1 cellular context compared by ENCODE assay signal in the genomic region with DNA sequence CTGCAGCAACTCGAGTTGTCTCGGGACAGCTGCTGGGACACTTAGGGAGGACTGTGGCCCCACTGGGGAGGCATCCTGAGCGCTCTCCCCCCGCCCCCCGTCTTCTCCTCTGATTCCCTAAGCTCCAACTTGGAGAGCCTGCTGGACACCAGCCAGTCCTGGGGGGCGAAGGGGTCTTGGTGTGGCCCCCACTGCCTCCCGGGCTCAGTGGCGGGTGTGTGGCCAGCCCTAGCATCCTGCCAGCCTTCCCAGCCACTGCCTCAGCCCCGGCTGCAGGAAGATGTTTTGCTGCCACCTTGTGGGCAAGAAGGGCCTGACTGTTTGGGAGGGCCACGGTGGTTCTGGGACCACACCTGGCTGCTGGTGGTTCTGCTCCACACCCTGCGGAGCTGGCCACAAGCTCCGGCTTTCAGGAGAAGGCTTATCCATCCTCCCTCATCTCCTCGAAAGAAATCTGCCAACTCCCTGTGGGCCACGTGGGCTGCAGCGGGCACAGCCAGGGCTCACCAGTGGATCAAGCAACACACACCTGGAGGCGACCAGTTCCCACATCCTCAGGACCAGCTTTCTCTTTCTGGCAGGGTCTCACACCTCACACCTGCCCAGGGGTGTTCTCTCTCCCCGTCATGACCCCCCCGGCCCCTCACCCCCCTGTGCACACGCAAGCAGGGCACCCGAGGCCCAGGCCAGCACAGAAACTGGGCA.
TF ChIP-seq lines count a peak whose summit lies in the region.

No MANE protein-coding gene starts in this region.

TF ChIP-seq in K562, 482 proteins besides CTCF, POLR2A, EP300 and RAD21 (continues in another document):
- TF ChIP-seq HDGF (IDR thresholded peaks at IDR 0.05) (peak; percentile 87; the same call in 1 of the 2 replicates), NFIX (CRISPR knock-in tag; IDR thresholded peaks at IDR 0.05; ENCODE audit: low read depth) (no peak), KDM4B (IDR thresholded peaks at IDR 0.05; ENCODE audit: borderline replicate concordance in 2 of 2, low read depth in 1 of 2) (no peak), POLR3G (IDR thresholded peaks at IDR 0.05; ENCODE audit: extremely low read depth, insufficient read length, insufficient replicate concordance) (no peak), WHSC1 (IDR thresholded peaks at IDR 0.05; ENCODE audit: low read length) (no peak), EGR1 (conservative IDR thresholded peaks at IDR 0.05) (no peak), ARHGAP35 (IDR thresholded peaks at IDR 0.05; ENCODE audit: partially characterized antibody) (no peak), LCOR (CRISPR knock-in tag; IDR thresholded peaks at IDR 0.05) (peak; percentile 84), ERF (CRISPR knock-in tag; IDR thresholded peaks at IDR 0.05) (0 out of 2 replicates have a peak, but pooled peaks have one; percentile 35), SMARCE1 (IDR thresholded peaks at IDR 0.05) (no peak), RB1 (IDR thresholded peaks at IDR 0.05; ENCODE audit: low read depth) (peak; percentile 83; the same call in 1 of the 2 replicates), RBFOX2 (IDR thresholded peaks at IDR 0.05; ENCODE audit: low read depth, low read length) (0 out of 2 replicates have a peak, but pooled peaks have one; percentile 16), GABPB2 (CRISPR knock-in tag; conservative IDR thresholded peaks at IDR 0.05) (no peak), MCM5 (IDR thresholded peaks at IDR 0.05; ENCODE audit: low read depth) (no peak), NCOA4 (IDR thresholded peaks at IDR 0.05; ENCODE audit: partially characterized antibody) (no peak), ARID2 (IDR thresholded peaks at IDR 0.05) (peak; percentile 49; the same call in 1 of the 2 replicates), ZNF316 (IDR thresholded peaks at IDR 0.05) (no peak), GABPB1 (CRISPR knock-in tag; IDR thresholded peaks at IDR 0.05) (0 out of 2 replicates have a peak, but pooled peaks have one; percentile 46), BCOR (IDR thresholded peaks at IDR 0.05) (no peak), ZBTB1 (CRISPR knock-in tag; IDR thresholded peaks at IDR 0.05; ENCODE audit: borderline replicate concordance, low read depth) (no peak), KLF16 (IDR thresholded peaks at IDR 0.05) (no peak), CREM (IDR thresholded peaks at IDR 0.05; ENCODE audit: low read depth) (peak; percentile 49; the same call in 1 of the 2 replicates), PHF21A (IDR thresholded peaks at IDR 0.05; ENCODE audit: borderline replicate concordance, low read depth) (peak; percentile 45; the same call in 1 of the 2 replicates), HSF4 (CRISPR knock-in tag; IDR thresholded peaks at IDR 0.05; ENCODE audit: borderline replicate concordance) (no peak), L3MBTL2 (IDR thresholded peaks at IDR 0.05) (peak; percentile 27; the same call in 1 of the 2 replicates), PURB (CRISPR knock-in tag; IDR thresholded peaks at IDR 0.05; ENCODE audit: low read depth) (no peak), JUND (IDR thresholded peaks at IDR 0.05; ENCODE audit: borderline replicate concordance, low read depth, low read length) (0 out of 2 replicates have a peak, but pooled peaks have one; percentile 45), JUND (tag; IDR thresholded peaks at IDR 0.05; ENCODE audit: borderline replicate concordance, low read depth, low read length) (no peak)
- TF ChIP-seq, protein P1, sequence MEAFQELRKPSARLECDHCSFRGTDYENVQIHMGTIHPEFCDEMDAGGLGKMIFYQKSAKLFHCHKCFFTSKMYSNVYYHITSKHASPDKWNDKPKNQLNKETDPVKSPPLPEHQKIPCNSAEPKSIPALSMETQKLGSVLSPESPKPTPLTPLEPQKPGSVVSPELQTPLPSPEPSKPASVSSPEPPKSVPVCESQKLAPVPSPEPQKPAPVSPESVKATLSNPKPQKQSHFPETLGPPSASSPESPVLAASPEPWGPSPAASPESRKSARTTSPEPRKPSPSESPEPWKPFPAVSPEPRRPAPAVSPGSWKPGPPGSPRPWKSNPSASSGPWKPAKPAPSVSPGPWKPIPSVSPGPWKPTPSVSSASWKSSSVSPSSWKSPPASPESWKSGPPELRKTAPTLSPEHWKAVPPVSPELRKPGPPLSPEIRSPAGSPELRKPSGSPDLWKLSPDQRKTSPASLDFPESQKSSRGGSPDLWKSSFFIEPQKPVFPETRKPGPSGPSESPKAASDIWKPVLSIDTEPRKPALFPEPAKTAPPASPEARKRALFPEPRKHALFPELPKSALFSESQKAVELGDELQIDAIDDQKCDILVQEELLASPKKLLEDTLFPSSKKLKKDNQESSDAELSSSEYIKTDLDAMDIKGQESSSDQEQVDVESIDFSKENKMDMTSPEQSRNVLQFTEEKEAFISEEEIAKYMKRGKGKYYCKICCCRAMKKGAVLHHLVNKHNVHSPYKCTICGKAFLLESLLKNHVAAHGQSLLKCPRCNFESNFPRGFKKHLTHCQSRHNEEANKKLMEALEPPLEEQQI (IDR thresholded peaks at IDR 0.05), result no peak
- TF ChIP-seq, protein P2, sequence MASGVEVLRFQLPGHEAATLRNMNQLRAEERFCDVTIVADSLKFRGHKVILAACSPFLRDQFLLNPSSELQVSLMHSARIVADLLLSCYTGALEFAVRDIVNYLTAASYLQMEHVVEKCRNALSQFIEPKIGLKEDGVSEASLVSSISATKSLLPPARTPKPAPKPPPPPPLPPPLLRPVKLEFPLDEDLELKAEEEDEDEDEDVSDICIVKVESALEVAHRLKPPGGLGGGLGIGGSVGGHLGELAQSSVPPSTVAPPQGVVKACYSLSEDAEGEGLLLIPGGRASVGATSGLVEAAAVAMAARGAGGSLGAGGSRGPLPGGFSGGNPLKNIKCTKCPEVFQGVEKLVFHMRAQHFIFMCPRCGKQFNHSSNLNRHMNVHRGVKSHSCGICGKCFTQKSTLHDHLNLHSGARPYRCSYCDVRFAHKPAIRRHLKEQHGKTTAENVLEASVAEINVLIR (CRISPR knock-in tag; IDR thresholded peaks at IDR 0.05), result no peak
- TF ChIP-seq, protein P3, sequence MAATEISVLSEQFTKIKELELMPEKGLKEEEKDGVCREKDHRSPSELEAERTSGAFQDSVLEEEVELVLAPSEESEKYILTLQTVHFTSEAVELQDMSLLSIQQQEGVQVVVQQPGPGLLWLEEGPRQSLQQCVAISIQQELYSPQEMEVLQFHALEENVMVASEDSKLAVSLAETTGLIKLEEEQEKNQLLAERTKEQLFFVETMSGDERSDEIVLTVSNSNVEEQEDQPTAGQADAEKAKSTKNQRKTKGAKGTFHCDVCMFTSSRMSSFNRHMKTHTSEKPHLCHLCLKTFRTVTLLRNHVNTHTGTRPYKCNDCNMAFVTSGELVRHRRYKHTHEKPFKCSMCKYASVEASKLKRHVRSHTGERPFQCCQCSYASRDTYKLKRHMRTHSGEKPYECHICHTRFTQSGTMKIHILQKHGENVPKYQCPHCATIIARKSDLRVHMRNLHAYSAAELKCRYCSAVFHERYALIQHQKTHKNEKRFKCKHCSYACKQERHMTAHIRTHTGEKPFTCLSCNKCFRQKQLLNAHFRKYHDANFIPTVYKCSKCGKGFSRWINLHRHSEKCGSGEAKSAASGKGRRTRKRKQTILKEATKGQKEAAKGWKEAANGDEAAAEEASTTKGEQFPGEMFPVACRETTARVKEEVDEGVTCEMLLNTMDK (IDR thresholded peaks at IDR 0.05; ENCODE audit: borderline replicate concordance, insufficient read depth, low read depth, low read length, poor library complexity, severe bottlenecking), result peak; percentile 72
- TF ChIP-seq, protein P4, sequence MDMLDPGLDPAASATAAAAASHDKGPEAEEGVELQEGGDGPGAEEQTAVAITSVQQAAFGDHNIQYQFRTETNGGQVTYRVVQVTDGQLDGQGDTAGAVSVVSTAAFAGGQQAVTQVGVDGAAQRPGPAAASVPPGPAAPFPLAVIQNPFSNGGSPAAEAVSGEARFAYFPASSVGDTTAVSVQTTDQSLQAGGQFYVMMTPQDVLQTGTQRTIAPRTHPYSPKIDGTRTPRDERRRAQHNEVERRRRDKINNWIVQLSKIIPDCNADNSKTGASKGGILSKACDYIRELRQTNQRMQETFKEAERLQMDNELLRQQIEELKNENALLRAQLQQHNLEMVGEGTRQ (CRISPR knock-in tag; IDR thresholded peaks at IDR 0.05), result no peak
- TF ChIP-seq, protein P5, sequence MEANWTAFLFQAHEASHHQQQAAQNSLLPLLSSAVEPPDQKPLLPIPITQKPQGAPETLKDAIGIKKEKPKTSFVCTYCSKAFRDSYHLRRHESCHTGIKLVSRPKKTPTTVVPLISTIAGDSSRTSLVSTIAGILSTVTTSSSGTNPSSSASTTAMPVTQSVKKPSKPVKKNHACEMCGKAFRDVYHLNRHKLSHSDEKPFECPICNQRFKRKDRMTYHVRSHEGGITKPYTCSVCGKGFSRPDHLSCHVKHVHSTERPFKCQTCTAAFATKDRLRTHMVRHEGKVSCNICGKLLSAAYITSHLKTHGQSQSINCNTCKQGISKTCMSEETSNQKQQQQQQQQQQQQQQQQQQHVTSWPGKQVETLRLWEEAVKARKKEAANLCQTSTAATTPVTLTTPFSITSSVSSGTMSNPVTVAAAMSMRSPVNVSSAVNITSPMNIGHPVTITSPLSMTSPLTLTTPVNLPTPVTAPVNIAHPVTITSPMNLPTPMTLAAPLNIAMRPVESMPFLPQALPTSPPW (CRISPR knock-in tag; IDR thresholded peaks at IDR 0.05), result peak; percentile 52
- TF ChIP-seq, protein P6, sequence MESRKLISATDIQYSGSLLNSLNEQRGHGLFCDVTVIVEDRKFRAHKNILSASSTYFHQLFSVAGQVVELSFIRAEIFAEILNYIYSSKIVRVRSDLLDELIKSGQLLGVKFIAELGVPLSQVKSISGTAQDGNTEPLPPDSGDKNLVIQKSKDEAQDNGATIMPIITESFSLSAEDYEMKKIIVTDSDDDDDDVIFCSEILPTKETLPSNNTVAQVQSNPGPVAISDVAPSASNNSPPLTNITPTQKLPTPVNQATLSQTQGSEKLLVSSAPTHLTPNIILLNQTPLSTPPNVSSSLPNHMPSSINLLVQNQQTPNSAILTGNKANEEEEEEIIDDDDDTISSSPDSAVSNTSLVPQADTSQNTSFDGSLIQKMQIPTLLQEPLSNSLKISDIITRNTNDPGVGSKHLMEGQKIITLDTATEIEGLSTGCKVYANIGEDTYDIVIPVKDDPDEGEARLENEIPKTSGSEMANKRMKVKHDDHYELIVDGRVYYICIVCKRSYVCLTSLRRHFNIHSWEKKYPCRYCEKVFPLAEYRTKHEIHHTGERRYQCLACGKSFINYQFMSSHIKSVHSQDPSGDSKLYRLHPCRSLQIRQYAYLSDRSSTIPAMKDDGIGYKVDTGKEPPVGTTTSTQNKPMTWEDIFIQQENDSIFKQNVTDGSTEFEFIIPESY (CRISPR knock-in tag; IDR thresholded peaks at IDR 0.05), result peak; percentile 68
- TF ChIP-seq, protein P7, sequence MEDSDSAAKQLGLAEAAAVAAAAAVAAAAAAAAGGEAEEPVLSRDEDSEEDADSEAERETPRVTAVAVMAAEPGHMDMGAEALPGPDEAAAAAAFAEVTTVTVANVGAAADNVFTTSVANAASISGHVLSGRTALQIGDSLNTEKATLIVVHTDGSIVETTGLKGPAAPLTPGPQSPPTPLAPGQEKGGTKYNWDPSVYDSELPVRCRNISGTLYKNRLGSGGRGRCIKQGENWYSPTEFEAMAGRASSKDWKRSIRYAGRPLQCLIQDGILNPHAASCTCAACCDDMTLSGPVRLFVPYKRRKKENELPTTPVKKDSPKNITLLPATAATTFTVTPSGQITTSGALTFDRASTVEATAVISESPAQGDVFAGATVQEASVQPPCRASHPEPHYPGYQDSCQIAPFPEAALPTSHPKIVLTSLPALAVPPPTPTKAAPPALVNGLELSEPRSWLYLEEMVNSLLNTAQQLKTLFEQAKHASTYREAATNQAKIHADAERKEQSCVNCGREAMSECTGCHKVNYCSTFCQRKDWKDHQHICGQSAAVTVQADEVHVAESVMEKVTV (CRISPR knock-in tag; IDR thresholded peaks at IDR 0.05), result peak; percentile 87
- TF ChIP-seq, protein P8, sequence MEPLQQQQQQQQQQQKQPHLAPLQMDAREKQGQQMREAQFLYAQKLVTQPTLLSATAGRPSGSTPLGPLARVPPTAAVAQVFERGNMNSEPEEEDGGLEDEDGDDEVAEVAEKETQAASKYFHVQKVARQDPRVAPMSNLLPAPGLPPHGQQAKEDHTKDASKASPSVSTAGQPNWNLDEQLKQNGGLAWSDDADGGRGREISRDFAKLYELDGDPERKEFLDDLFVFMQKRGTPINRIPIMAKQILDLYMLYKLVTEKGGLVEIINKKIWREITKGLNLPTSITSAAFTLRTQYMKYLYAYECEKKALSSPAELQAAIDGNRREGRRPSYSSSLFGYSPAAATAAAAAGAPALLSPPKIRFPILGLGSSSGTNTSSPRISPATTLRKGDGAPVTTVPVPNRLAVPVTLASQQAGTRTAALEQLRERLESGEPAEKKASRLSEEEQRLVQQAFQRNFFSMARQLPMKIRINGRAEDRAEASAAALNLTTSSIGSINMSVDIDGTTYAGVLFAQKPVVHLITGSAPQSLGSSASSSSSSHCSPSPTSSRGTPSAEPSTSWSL (CRISPR knock-in tag; IDR thresholded peaks at IDR 0.05; ENCODE audit: borderline replicate concordance), result no peak
- TF ChIP-seq, protein P9, sequence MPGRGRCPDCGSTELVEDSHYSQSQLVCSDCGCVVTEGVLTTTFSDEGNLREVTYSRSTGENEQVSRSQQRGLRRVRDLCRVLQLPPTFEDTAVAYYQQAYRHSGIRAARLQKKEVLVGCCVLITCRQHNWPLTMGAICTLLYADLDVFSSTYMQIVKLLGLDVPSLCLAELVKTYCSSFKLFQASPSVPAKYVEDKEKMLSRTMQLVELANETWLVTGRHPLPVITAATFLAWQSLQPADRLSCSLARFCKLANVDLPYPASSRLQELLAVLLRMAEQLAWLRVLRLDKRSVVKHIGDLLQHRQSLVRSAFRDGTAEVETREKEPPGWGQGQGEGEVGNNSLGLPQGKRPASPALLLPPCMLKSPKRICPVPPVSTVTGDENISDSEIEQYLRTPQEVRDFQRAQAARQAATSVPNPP (IDR thresholded peaks at IDR 0.05; ENCODE audit: borderline replicate concordance, insufficient read depth, insufficient read length), result no peak
